36 cellular contexts compared by ENCODE assay signal in the genomic region with DNA sequence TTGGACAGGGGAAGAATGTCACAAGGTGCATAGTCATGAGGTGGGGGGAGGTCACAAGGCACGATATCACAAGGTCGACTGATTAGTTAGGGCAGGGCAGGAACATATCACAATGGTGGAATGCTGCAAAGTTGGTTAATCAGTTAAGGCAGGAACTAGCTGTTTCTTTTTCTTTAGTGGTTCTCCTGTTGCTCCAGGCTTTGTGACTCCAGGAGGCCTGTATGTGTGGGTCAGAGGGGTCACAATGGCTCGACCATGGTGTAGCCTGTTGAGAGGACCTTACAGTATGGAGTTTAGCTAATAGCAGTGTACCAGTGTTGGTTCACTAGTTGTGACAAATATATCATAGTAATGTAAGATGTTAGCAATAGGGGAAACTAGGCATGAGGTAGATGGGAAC.
"Had no signal": no experiment of that assay in that cellular context is flagged by ENCODE, and none has a peak within 500 bp of the region (broad histone marks: within the 10 kb centered on the region; RNA-seq: fewer than 3 reads in every experiment).

No MANE protein-coding gene starts in this region.

- H3K9me3 ChIP-seq: ascending aorta had no signal

- H3K4me3 ChIP-seq: ascending aorta, cardiac muscle cell had no signal

- H3K36me3 ChIP-seq: ascending aorta, cardiac muscle cell had no signal

- ATAC-seq: activated CD8-positive, alpha-beta T cell treated with anti-CD3 and anti-CD28 coated beads for 36 hours; activated naive CD8-positive, alpha-beta T cell treated with anti-CD3 and anti-CD28 coated beads, Interleukin-2, amount 50 U/mL, for 24 hours had no signal

- H3K9me3 Mint-ChIP-seq: activated B cell treated with CpG ODN at 0.5 μM for 24 hours; activated CD4-positive, alpha-beta memory T cell treated with anti-CD3 and anti-CD28 coated beads for 36 hours; activated CD4-positive, alpha-beta T cell treated with anti-CD3 and anti-CD28 coated beads, Interleukin-2, amount 10 ng/mL, durations not matched to agents 24 days and 14 days; activated CD8-positive, alpha-beta T cell treated with anti-CD3 and anti-CD28 coated beads for 36 hours; activated naive CD4-positive, alpha-beta T cell treated with anti-CD3 and anti-CD28 coated beads, Interleukin-2, amount 10 ng/mL, durations not matched to agents 7 days and 5 days; activated naive CD4-positive, alpha-beta T cell treated with anti-CD3 and anti-CD28 coated beads, Interleukin-2, amount 50 U/mL, for 24 hours; activated naive CD8-positive, alpha-beta T cell treated with anti-CD3 and anti-CD28 coated beads, Interleukin-2, amount 50 U/mL, for 24 hours; activated T-cell treated with anti-CD3 and anti-CD28 coated beads, Interleukin-2, amount 50 U/mL, for 24 hours; activated T-helper 2 cell treated with anti-CD3 and anti-CD28 coated beads, Interferon-gamma antibody, Interleukin-2, Interleukin-4, amounts not matched to agents 10 μg/mL and 5 μg/mL and 100 μg/mL, durations not matched to agents 14 hours and 24 hours and 36 hours; central memory CD8-positive, alpha-beta T cell; T-helper 1 cell treated with Interleukin-12 subunit alpha and Interleukin-12 subunit beta and Interleukin-4 antibody, amounts not matched to agents 30 μg/mL and 1 μg/mL, for 36 hours; T-helper 2 cell treated with Interferon-gamma antibody and Interleukin-4, amounts not matched to agents 5 μg/mL and 100 μg/mL, for 36 hours had no signal

- H3K27me3 ChIP-seq: ascending aorta, cardiac muscle cell had no signal

- FAIRE-seq: bronchial epithelial cell, TTC549 had no signal

- DNase-seq: activated B cell treated with CpG ODN at 0.5 μM for 24 hours; activated CD4-positive, alpha-beta memory T cell treated with anti-CD3 and anti-CD28 coated beads for 36 hours; activated CD4-positive, alpha-beta T cell treated with anti-CD3 and anti-CD28 coated beads for 4 hours; activated CD4-positive, alpha-beta T cell treated with anti-CD3 and anti-CD28 coated beads, Interleukin-2, amount 10 ng/mL, durations not matched to agents 24 days and 14 days; activated CD4-positive, alpha-beta T cell treated with anti-CD3 and anti-CD28 coated beads, Interleukin-2, amount 50 U/mL, for 1 hour; activated CD4-positive, alpha-beta T cell treated with anti-CD3 and anti-CD28 coated beads, Interleukin-2, amount 50 U/mL, for 4 hours; activated CD4-positive, CD25-positive, alpha-beta regulatory T cell treated with anti-CD3 and anti-CD28 coated beads, Interleukin-2, amount 50 U/mL, for 72 hours; activated CD8-positive, alpha-beta memory T cell treated with anti-CD3 and anti-CD28 coated beads, Interleukin-2, amount 50 U/mL, for 48 hours; activated CD8-positive, alpha-beta T cell treated with anti-CD3 and anti-CD28 coated beads for 36 hours; activated effector memory CD4-positive, alpha-beta T cell treated with Interleukin-2 at 50 U/mL for 16 hours; activated gamma-delta T cell; activated naive CD4-positive, alpha-beta T cell treated with anti-CD3 and anti-CD28 coated beads, Interleukin-2, amount 10 ng/mL, durations not matched to agents 7 days and 5 days; activated naive CD4-positive, alpha-beta T cell treated with Interleukin-2 at 50 U/mL for 16 hours; activated naive CD8-positive, alpha-beta T cell treated with anti-CD3 and anti-CD28 coated beads, Interleukin-2, amount 10 ng/mL, durations not matched to agents 7 days and 5 days; activated naive CD8-positive, alpha-beta T cell treated with anti-CD3 and anti-CD28 coated beads, Interleukin-2, amount 50 U/mL, for 24 hours; activated T-cell treated with anti-CD3 and anti-CD28 coated beads, Interleukin-2, amount 50 U/mL, for 24 hours; activated T-cell treated with anti-CD3 and anti-CD28 coated beads, Interleukin-2, amount 50 U/mL, for 48 hours; amygdala; anterior cingulate cortex; caudate nucleus; cerebellar nuclear complex; T-helper 1 cell; T-helper 2 cell; T-helper 9 cell had no signal

- H3K4me1 ChIP-seq: ascending aorta had no signal

- H3K4me1 Mint-ChIP-seq: activated B cell treated with CpG ODN at 0.5 μM for 24 hours; activated CD4-positive, alpha-beta T cell treated with anti-CD3 and anti-CD28 coated beads, Interleukin-2, amount 10 ng/mL, durations not matched to agents 24 days and 14 days; activated naive CD4-positive, alpha-beta T cell treated with anti-CD3 and anti-CD28 coated beads, Interleukin-2, amount 10 ng/mL, durations not matched to agents 7 days and 5 days; activated naive CD4-positive, alpha-beta T cell treated with anti-CD3 and anti-CD28 coated beads, Interleukin-2, amount 50 U/mL, for 24 hours; activated naive CD8-positive, alpha-beta T cell treated with anti-CD3 and anti-CD28 coated beads, Interleukin-2, amount 10 ng/mL, durations not matched to agents 7 days and 5 days; activated naive CD8-positive, alpha-beta T cell treated with anti-CD3 and anti-CD28 coated beads, Interleukin-2, amount 50 U/mL, for 24 hours; central memory CD8-positive, alpha-beta T cell had no signal

- H3K27ac ChIP-seq: ascending aorta, cardiac muscle cell, VCaP had no signal

- H3K36me3 Mint-ChIP-seq: activated CD4-positive, alpha-beta memory T cell treated with anti-CD3 and anti-CD28 coated beads for 36 hours; activated naive CD4-positive, alpha-beta T cell treated with anti-CD3 and anti-CD28 coated beads, Interleukin-2, amount 10 ng/mL, durations not matched to agents 7 days and 5 days; brain had no signal

- H3K4me3 Mint-ChIP-seq: activated B cell treated with CpG ODN at 0.5 μM for 24 hours; activated CD4-positive, alpha-beta memory T cell treated with anti-CD3 and anti-CD28 coated beads for 36 hours; activated CD4-positive, alpha-beta T cell treated with anti-CD3 and anti-CD28 coated beads, Interleukin-2, amount 10 ng/mL, durations not matched to agents 24 days and 14 days; activated CD8-positive, alpha-beta T cell treated with anti-CD3 and anti-CD28 coated beads for 36 hours; activated naive CD4-positive, alpha-beta T cell treated with anti-CD3 and anti-CD28 coated beads, Interleukin-2, amount 10 ng/mL, durations not matched to agents 7 days and 5 days; activated naive CD4-positive, alpha-beta T cell treated with anti-CD3 and anti-CD28 coated beads, Interleukin-2, amount 50 U/mL, for 24 hours; activated naive CD8-positive, alpha-beta T cell; activated naive CD8-positive, alpha-beta T cell treated with anti-CD3 and anti-CD28 coated beads, Interleukin-2, amount 10 ng/mL, durations not matched to agents 7 days and 5 days; activated naive CD8-positive, alpha-beta T cell treated with anti-CD3 and anti-CD28 coated beads, Interleukin-2, amount 50 U/mL, for 24 hours; activated T-cell treated with anti-CD3 and anti-CD28 coated beads, Interleukin-2, amount 50 U/mL, for 24 hours; brain; central memory CD8-positive, alpha-beta T cell; T-helper 1 cell treated with Interleukin-12 subunit alpha and Interleukin-12 subunit beta and Interleukin-4 antibody, amounts not matched to agents 30 μg/mL and 1 μg/mL, for 36 hours; T-helper 2 cell treated with Interferon-gamma antibody and Interleukin-4, amounts not matched to agents 5 μg/mL and 100 μg/mL, for 36 hours had no signal

- H3K27me3 Mint-ChIP-seq: activated CD8-positive, alpha-beta T cell treated with anti-CD3 and anti-CD28 coated beads for 36 hours; activated naive CD4-positive, alpha-beta T cell treated with anti-CD3 and anti-CD28 coated beads, Interleukin-2, amount 50 U/mL, for 24 hours; activated naive CD8-positive, alpha-beta T cell; brain had no signal

- H3K27ac Mint-ChIP-seq: activated B cell treated with CpG ODN at 0.5 μM for 24 hours; activated CD4-positive, alpha-beta memory T cell treated with anti-CD3 and anti-CD28 coated beads for 36 hours; activated CD4-positive, alpha-beta T cell treated with anti-CD3 and anti-CD28 coated beads, Interleukin-2, amount 10 ng/mL, durations not matched to agents 24 days and 14 days; activated CD8-positive, alpha-beta T cell treated with anti-CD3 and anti-CD28 coated beads for 36 hours; activated naive CD4-positive, alpha-beta T cell treated with anti-CD3 and anti-CD28 coated beads, Interleukin-2, amount 10 ng/mL, durations not matched to agents 7 days and 5 days; activated naive CD4-positive, alpha-beta T cell treated with anti-CD3 and anti-CD28 coated beads, Interleukin-2, amount 50 U/mL, for 24 hours; activated naive CD8-positive, alpha-beta T cell; activated naive CD8-positive, alpha-beta T cell treated with anti-CD3 and anti-CD28 coated beads, Interleukin-2, amount 10 ng/mL, durations not matched to agents 7 days and 5 days; activated naive CD8-positive, alpha-beta T cell treated with anti-CD3 and anti-CD28 coated beads, Interleukin-2, amount 50 U/mL, for 24 hours; activated T-cell treated with anti-CD3 and anti-CD28 coated beads, Interleukin-2, amount 50 U/mL, for 24 hours; activated T-helper 2 cell treated with anti-CD3 and anti-CD28 coated beads, Interferon-gamma antibody, Interleukin-2, Interleukin-4, amounts not matched to agents 10 μg/mL and 5 μg/mL and 100 μg/mL, durations not matched to agents 14 hours and 24 hours and 36 hours; brain; T-helper 1 cell treated with Interleukin-12 subunit alpha and Interleukin-12 subunit beta and Interleukin-4 antibody, amounts not matched to agents 30 μg/mL and 1 μg/mL, for 36 hours; T-helper 2 cell treated with Interferon-gamma antibody and Interleukin-4, amounts not matched to agents 5 μg/mL and 100 μg/mL, for 36 hours had no signal
